Comparison of ENCODE assay signal across 21 cellular contexts in genomic region chr9:136044207-136044970, GRCh38. TPM values are rescaled to one million over a fixed set of nuclear protein-coding genes. Genes with fewer than 3 reads are reported as not detected.
A peak's percentile ranks its signal among the peaks of the same experiment; 100 is the strongest.
DNase-seq lines count a peak whose midpoint lies in the region; ATAC-seq, FAIRE-seq and TF ChIP-seq lines count a peak whose summit lies in the region.
"Had no signal": no experiment of that assay in that cellular context is flagged by ENCODE, and none has a peak within 500 bp of the region (broad histone marks: within the 10 kb centered on the region; RNA-seq: fewer than 3 reads in every experiment).

No MANE protein-coding gene starts in this region.

- H3K27ac ChIP-seq in BLaER1 (peak overlapping the region; percentile 90), HL-60 (replicated peaks) (peak overlapping the region; percentile 82; the same call in 1 of the 2 replicates), HepG2 (ENCODE audit: extremely low read length, insufficient read depth, low read length) (no peak overlapping the region)
- H3K27ac ChIP-seq: GM23248 had no signal

- POLR2A ChIA-PET in HepG2 (lab: Yijun Ruan, JAX): no interaction called here

- BruUV-seq in HepG2 (replicated peaks; lab: Mats Ljungman, UMichigan): no TSS peak

- TF ChIP-seq CTCF in HL-60 (IDR thresholded peaks at IDR 0.05; ENCODE audit: insufficient read depth, low read length): no peak
- TF ChIP-seq CTCF in HepG2 (CRISPR knock-in tag; IDR thresholded peaks at IDR 0.05): no peak

- WGBS in HepG2 (ENCODE audit: low lambda C conversion rate): 98% methylated on average over 19 of the region's 25 CpGs

- H3K9me3 ChIP-seq in BLaER1 (peaks cover 9% of the 10 kb centered on the region), HepG2 (ENCODE audit: low read length) (peaks cover 5% of the 10 kb centered on the region; the same call in 1 of the 2 replicates)

- in situ Hi-C loops in HepG2 (cut with HindIII; ENCODE audit: extremely low pct_ligation_motif_present, low pct_unique_long_range_greater_than_20kb): no loop called here

- H3K4me1 ChIP-seq in BLaER1: peaks cover 80% of the 10 kb centered on the region
- no peaks in the 10 kb centered on the region for H3K4me1 ChIP-seq in HepG2 (ENCODE audit: insufficient read depth, low read length)

- peak overlapping the region; percentile 100 for H3K4me2 ChIP-seq in BLaER1
- no peak overlapping the region for H3K4me2 ChIP-seq in HepG2 (ENCODE audit: low read depth, low read length)

- CTCF ChIA-PET in HepG2 (lab: Yijun Ruan, JAX; ENCODE audit: low intra/inter-chr PET ratio, low total read pairs): no interaction called here

- H2AFZ ChIP-seq in HepG2 (ENCODE audit: low read length): no peak overlapping the region
- H2AFZ ChIP-seq: GM23248 had no signal

- peaks cover 12% of the 10 kb centered on the region for H3K79me2 ChIP-seq in HepG2 (ENCODE audit: insufficient read depth, low read length)

- TF ChIP-seq POLR2A in HepG2 (IDR thresholded peaks at IDR 0.05; ENCODE audit: insufficient read depth in 1 of 2, low read depth in 2 of 2, low read length in 2 of 2): no peak

- no peak for TF ChIP-seq RAD21 in HepG2 (CRISPR knock-in tag; IDR thresholded peaks at IDR 0.05)

- DNase-seq in HL-60 (ENCODE audit: low read depth in 1 of 2, low spot score in 1 of 2) (no peak), HepG2 (ENCODE audit: low spot score) (no peak), posterior vena cava (ENCODE audit: low spot score) (peak; percentile 67), HT-29 (ENCODE audit: low spot score) (no peak), GM19239 (ENCODE audit: insufficient read length, low spot score) (no peak), mucosa of gallbladder (ENCODE audit: low spot score) (no peak), 8988T (no peak)
- DNase-seq: AML-193, DMS 273 treated with DMSO at 0.1 percent for 48 hours, DND-41, GM23248, HCEC 1CT, KG1, NCI-H187, NCI-H2107, NCI-H2227 treated with DMSO at 0.1 percent for 48 hours, NCI-H510A treated with DMSO at 0.1 percent for 48 hours, NCI-H82, OCI-M1, SIG-M5 had no signal

- intact Hi-C loops in HepG2 (cut with micrococcal nuclease; ENCODE audit: unreplicated experiment): no loop called here
- intact Hi-C loops in posterior vena cava (cut with DNase I): no loop called here

- no peak for ATAC-seq in HepG2

- 0 out of 2 replicates have a peak, but pooled peaks cover 2% of the 10 kb centered on the region for H3K27me3 ChIP-seq in BLaER1
- H3K27me3 ChIP-seq in HL-60 (ENCODE audit: insufficient read depth, poor library complexity, severe bottlenecking): no peaks in the 10 kb centered on the region
- H3K27me3 ChIP-seq in HepG2 (ENCODE audit: control insufficient read depth in 1 of 2, insufficient read depth in 2 of 2, low read length in 2 of 2): no peaks in the 10 kb centered on the region

- H4K20me1 ChIP-seq in BLaER1: peaks cover 13% of the 10 kb centered on the region; the same call in 1 of the 2 replicates
- 0 out of 2 replicates have a peak, but pooled peaks cover 4% of the 10 kb centered on the region for H4K20me1 ChIP-seq in HepG2 (ENCODE audit: insufficient read depth, low read length)

- TF ChIP-seq EP300 in HepG2 (IDR thresholded peaks at IDR 0.05; ENCODE audit: low read depth in 2 of 2, low read length in 2 of 2): no peak
- no peak for TF ChIP-seq EP300 in HepG2 (CRISPR knock-in tag; IDR thresholded peaks at IDR 0.05; ENCODE audit: borderline replicate concordance)

- no peak for FAIRE-seq in HepG2 (lab: Jason Lieb, UNC)
- no peak for FAIRE-seq in GM19239 (lab: Jason Lieb, UNC)

- no peak overlapping the region for H3K9ac ChIP-seq in BLaER1
- no peak overlapping the region for H3K9ac ChIP-seq in HepG2 (ENCODE audit: insufficient read depth, low read depth, low read length)
- H3K9ac ChIP-seq: GM23248 had no signal

- H3K4me3 ChIP-seq in BLaER1: no peak overlapping the region
- H3K4me3 ChIP-seq in HL-60 (replicated peaks; ENCODE audit: insufficient read depth, low read length): no peak overlapping the region
- H3K4me3 ChIP-seq in HepG2 (replicated peaks in 1 of 3; ENCODE audit: insufficient read depth in 1 of 3, low read depth in 2 of 3, low read length in 3 of 3): no peak overlapping the region
- H3K4me3 ChIP-seq: GM23248 had no signal

- no peaks in the 10 kb centered on the region for H3K36me3 ChIP-seq in BLaER1
- H3K36me3 ChIP-seq in HepG2 (replicated peaks in 1 of 2; ENCODE audit: control insufficient read depth in 1 of 2, insufficient read depth in 2 of 2, low read length in 2 of 2): peaks cover 15 to 48% of the 10 kb centered on the region in 2 experiments; a peak in 4 of 5 replicates

TF ChIP-seq in HepG2, 621 proteins besides CTCF, POLR2A, EP300 and RAD21:
- TF ChIP-seq MAFK (conservative IDR thresholded peaks at IDR 0.05 in 1 of 2, IDR thresholded peaks at IDR 0.05 in 1 of 2; ENCODE audit: low read length in 2 of 2) (peak in 1 of 2 experiments; percentile 5; a peak in 1 of 4 replicates), RBFOX2 (IDR thresholded peaks at IDR 0.05; ENCODE audit: low read depth, low read length) (0 out of 2 replicates have a peak, but pooled peaks have one; percentile 12), JUN (CRISPR knock-in tag; IDR thresholded peaks at IDR 0.05) (no peak), AGO2 (optimal IDR thresholded peaks at IDR 0.05; ENCODE audit: low read depth, low read length) (peak; percentile 37)

RNA-seq across cellular contexts. Expression of gene NACC2, which starts 50.7 kb away (rescaled TPM):
- 10.5 and 12.3 TPM in 2 replicates for total RNA-seq in HepG2 (2016; rRNA removed; fragmentation: Illumina TruSeq; extraction: Trizol)
- 2.1 and 2.2 TPM in 2 replicates for total RNA-seq in HepG2 (2016; cell fraction: cytosol; rRNA removed; fragmentation: Illumina TruSeq; extraction: Trizol; ENCODE audit: low read depth)
- 9.0 and 12.3 TPM in 2 replicates for total RNA-seq in HepG2 (2016; cell fraction: insoluble cytoplasmic fraction; rRNA removed; fragmentation: Illumina TruSeq; extraction: Trizol)
- total RNA-seq in HepG2 (2016; cell fraction: membrane; rRNA removed; fragmentation: Illumina TruSeq; extraction: Trizol): 5.3 TPM in 2 replicates
- 8.0 and 9.6 TPM in 2 replicates for total RNA-seq in HepG2 (2016; cell fraction: nucleus; rRNA removed; fragmentation: Illumina TruSeq; extraction: Trizol)
- 5.9 and 6.3 TPM in 2 replicates for polyA plus RNA-seq in HepG2 (2011; rRNA removed)
- 4.1 and 5.8 TPM in 2 replicates for polyA plus RNA-seq in HepG2 (2011; cell fraction: cytosol; rRNA removed)
- polyA plus RNA-seq in HepG2 (2011; cell fraction: nucleus; rRNA removed): 28.9 and 40.8 TPM in 2 replicates
- 6.2 and 7.1 TPM in 2 replicates for polyA plus RNA-seq in HepG2 (2012)
- 0.80 TPM in 2 replicates for polyA plus RNA-seq in HepG2 (2016; cell fraction: cytosol; fragmentation: Illumina TruSeq; extraction: Trizol; ENCODE audit: low read depth)
- 8.9 and 10.6 TPM in 2 replicates for polyA plus RNA-seq in HepG2 (2016; cell fraction: insoluble cytoplasmic fraction; fragmentation: Illumina TruSeq; extraction: Trizol; ENCODE audit: low read depth)
- 2.4 and 2.5 TPM in 2 replicates for polyA plus RNA-seq in HepG2 (2016; cell fraction: membrane; fragmentation: Illumina TruSeq; extraction: Trizol; ENCODE audit: low read depth)
- polyA plus RNA-seq in HepG2 (2016; cell fraction: nucleus; fragmentation: Illumina TruSeq; extraction: Trizol; ENCODE audit: insufficient read depth, low read depth): 15.3 and 15.7 TPM in 2 replicates
- 14.5 and 16.4 TPM in 2 replicates for polyA minus RNA-seq in HepG2 (2011; rRNA and poly(A)+ RNA removed; ENCODE audit: low replicate concordance)
- polyA minus RNA-seq in HepG2 (2011; cell fraction: cytosol; rRNA and poly(A)+ RNA removed): 9.2 and 9.6 TPM in 2 replicates
- 10.6 and 13.4 TPM in 2 replicates for polyA minus RNA-seq in HepG2 (2011; cell fraction: nucleus; rRNA and poly(A)+ RNA removed)
- total RNA-seq in posterior vena cava: 10 to 100 TPM; 73.5 to 77.7 TPM
- 32.6 and 38.1 TPM in 2 replicates for total RNA-seq in HT-29 (2014; rRNA removed; shearing (Covaris generic))
- total RNA-seq in mucosa of gallbladder: 59.6 TPM
